20 cellular contexts compared by ENCODE assay signal in genomic region chr5:65506961-65507360, GRCh38. TPM values are rescaled to one million over a fixed set of nuclear protein-coding genes. Genes with fewer than 3 reads are reported as not detected.
DNase-seq lines count a peak whose midpoint lies in the region; ATAC-seq and TF ChIP-seq lines count a peak whose summit lies in the region.
"Had no signal": no experiment of that assay in that cellular context is flagged by ENCODE, and none has a peak within 500 bp of the region (broad histone marks: within the 10 kb centered on the region; RNA-seq: fewer than 3 reads in every experiment).

No MANE protein-coding gene starts in this region.

- in situ Hi-C loops in astrocyte of the cerebellum (cut with HindIII; ENCODE audit: low sequenced_read_pairs) = no loop called here
- in situ Hi-C loops in gastrocnemius medialis (cut with MboI; ENCODE audit: low sequenced_read_pairs in 4 of 4) = no loop called here

- H3K27ac ChIP-seq in ACC112 (ENCODE audit: low read depth, low read length) (peak overlapping the region; percentile 56), gastrocnemius medialis (no peak overlapping the region)
- H3K27ac ChIP-seq: neural progenitor cell, right lobe of liver had no signal

- H3K4me3 ChIP-seq in ACC112 (ENCODE audit: low read depth, low read length) = no peak overlapping the region
- H3K4me3 ChIP-seq in astrocyte of the cerebellum (ENCODE audit: low read depth, low read length) = no peak overlapping the region
- no peak overlapping the region for H3K4me3 ChIP-seq in gastrocnemius medialis
- H3K4me3 ChIP-seq: neural progenitor cell, right lobe of liver had no signal

- peaks cover 7% of the 10 kb centered on the region; the same call in 1 of the 2 replicates for H3K36me3 ChIP-seq in ACC112 (ENCODE audit: insufficient read depth, low read length)
- no peaks in the 10 kb centered on the region for H3K36me3 ChIP-seq in gastrocnemius medialis
- H3K36me3 ChIP-seq: neural progenitor cell, right lobe of liver had no signal

- ATAC-seq in gastrocnemius medialis = no peak
- no peak for ATAC-seq in natural killer cell treated with Interleukin-12 subunit alpha and Interleukin-12 subunit beta and Interleukin-15 and Interleukin-18, amount 100 ng/mL, for 72 hours
- ATAC-seq: right lobe of liver; stimulated activated effector memory CD8-positive, alpha-beta T cell treated with anti-CD3 and anti-CD28 coated beads, Interleukin-12 subunit alpha, Interleukin-12 subunit beta, amount 100 ng/mL, for 72 hours had no signal

- no peaks in the 10 kb centered on the region for H3K36me3 Mint-ChIP-seq in Calu3 (ENCODE audit: insufficient read depth, unreplicated experiment)
- no peaks in the 10 kb centered on the region for H3K36me3 Mint-ChIP-seq in natural killer cell treated with Interleukin-12 subunit alpha and Interleukin-12 subunit beta and Interleukin-15 and Interleukin-18, amount 100 ng/mL, for 72 hours

- H3K4me1 Mint-ChIP-seq in Calu3 (ENCODE audit: low read depth, unreplicated experiment) = no peaks in the 10 kb centered on the region
- H3K4me1 Mint-ChIP-seq in natural killer cell treated with Interleukin-12 subunit alpha and Interleukin-12 subunit beta and Interleukin-15 and Interleukin-18, amount 100 ng/mL, for 72 hours (ENCODE audit: low read depth in 2 of 2) = no peaks in the 10 kb centered on the region
- H3K4me1 Mint-ChIP-seq: neural progenitor cell; stimulated activated effector memory CD8-positive, alpha-beta T cell treated with anti-CD3 and anti-CD28 coated beads, Interleukin-12 subunit alpha, Interleukin-12 subunit beta, amount 100 ng/mL, for 72 hours had no signal

- no peak overlapping the region for H3K27ac Mint-ChIP-seq in Calu3 (ENCODE audit: unreplicated experiment)
- no peak overlapping the region for H3K27ac Mint-ChIP-seq in natural killer cell treated with Interleukin-12 subunit alpha and Interleukin-12 subunit beta and Interleukin-15 and Interleukin-18, amount 100 ng/mL, for 72 hours
- H3K27ac Mint-ChIP-seq: neural progenitor cell; stimulated activated effector memory CD8-positive, alpha-beta T cell treated with anti-CD3 and anti-CD28 coated beads, Interleukin-12 subunit alpha, Interleukin-12 subunit beta, amount 100 ng/mL, for 72 hours had no signal

- H3K27me3 ChIP-seq in ACC112 (ENCODE audit: insufficient read depth, low read length) (no peaks in the 10 kb centered on the region), gastrocnemius medialis (no peaks in the 10 kb centered on the region)
- H3K27me3 ChIP-seq: neural progenitor cell, right lobe of liver had no signal

- CTCF ChIA-PET in Calu3 (lab: Charles Lee) = interaction anchor here (0.6 kb wide), 1 partner anchor 136 kb away, joined by 3 read pairs; no protein-coding TSS in a partner anchor

- H3K4me1 ChIP-seq in ACC112 (ENCODE audit: control insufficient read depth, insufficient read depth, low read length, unreplicated experiment) (peaks cover 8% of the 10 kb centered on the region), gastrocnemius medialis (no peaks in the 10 kb centered on the region)
- H3K4me1 ChIP-seq: neural progenitor cell, right lobe of liver had no signal

- no peak for TF ChIP-seq CTCF in astrocyte of the cerebellum (IDR thresholded peaks at IDR 0.05; ENCODE audit: low read depth, low read length, missing control alignments)
- TF ChIP-seq CTCF in gastrocnemius medialis (IDR thresholded peaks at IDR 0.05 in 4 of 5, conservative IDR thresholded peaks at IDR 0.05 in 1 of 5) = no peak
- no peak for TF ChIP-seq CTCF in Calu3 (IDR thresholded peaks at IDR 0.05; ENCODE audit: unreplicated experiment)

- DNase-seq in H4 (ENCODE audit: low spot score) (peak; percentile 66), astrocyte of the cerebellum (ENCODE audit: low read depth) (peak; percentile 77), hepatic stellate cell (ENCODE audit: low spot score) (peak; percentile 11), gastrocnemius medialis (no peak), Calu3 (no peak), KG1 (lab: John Stamatoyannopoulos, UW) (no peak)
- no peak for DNase-seq in natural killer cell treated with Interleukin-12 subunit alpha and Interleukin-12 subunit beta and Interleukin-15 and Interleukin-18, amount 100 ng/mL, for 72 hours (ENCODE audit: low spot score)
- DNase-seq: ACHN; activated naive CD4-positive, alpha-beta T cell; caudate nucleus; mammary epithelial cell; NCI-H146; NCI-H510A treated with DMSO at 0.1 percent for 48 hours; right lobe of liver; SIG-M5; T-helper 9 cell; trophoblast cell had no signal

- H3K27me3 Mint-ChIP-seq in Calu3 (ENCODE audit: unreplicated experiment) = no peaks in the 10 kb centered on the region
- H3K27me3 Mint-ChIP-seq in natural killer cell treated with Interleukin-12 subunit alpha and Interleukin-12 subunit beta and Interleukin-15 and Interleukin-18, amount 100 ng/mL, for 72 hours = no peaks in the 10 kb centered on the region

- no peaks in the 10 kb centered on the region for H3K9me3 Mint-ChIP-seq in Calu3 (ENCODE audit: low read depth, unreplicated experiment)
- no peaks in the 10 kb centered on the region for H3K9me3 Mint-ChIP-seq in natural killer cell treated with Interleukin-12 subunit alpha and Interleukin-12 subunit beta and Interleukin-15 and Interleukin-18, amount 100 ng/mL, for 72 hours
- H3K9me3 Mint-ChIP-seq: neural progenitor cell; stimulated activated effector memory CD8-positive, alpha-beta T cell treated with anti-CD3 and anti-CD28 coated beads, Interleukin-12 subunit alpha, Interleukin-12 subunit beta, amount 100 ng/mL, for 72 hours had no signal

- no TSS peak for BruUV-seq in Calu3 (replicated peaks; lab: Mats Ljungman, UMichigan)

- peak overlapping the region; percentile 62 for H2AFZ ChIP-seq in ACC112 (ENCODE audit: low read length, unreplicated experiment)
- H2AFZ ChIP-seq: neural progenitor cell had no signal

- H3K4me3 Mint-ChIP-seq in Calu3 (ENCODE audit: low read depth, unreplicated experiment) = no peak overlapping the region
- no peak overlapping the region for H3K4me3 Mint-ChIP-seq in natural killer cell treated with Interleukin-12 subunit alpha and Interleukin-12 subunit beta and Interleukin-15 and Interleukin-18, amount 100 ng/mL, for 72 hours
- H3K4me3 Mint-ChIP-seq: neural progenitor cell; stimulated activated effector memory CD8-positive, alpha-beta T cell treated with anti-CD3 and anti-CD28 coated beads, Interleukin-12 subunit alpha, Interleukin-12 subunit beta, amount 100 ng/mL, for 72 hours had no signal

- intact Hi-C loops in gastrocnemius medialis (cut with DNase I; ENCODE audit: low total_unique reads) (no loop called here), Calu3 (cut with micrococcal nuclease; ENCODE audit: unreplicated experiment) (no loop called here)

- no peaks in the 10 kb centered on the region for H3K79me2 ChIP-seq in ACC112 (ENCODE audit: control insufficient read depth, insufficient read depth, low read length, unreplicated experiment)

- no peak for TF ChIP-seq POLR2A in gastrocnemius medialis (IDR thresholded peaks at IDR 0.05)

- no peaks in the 10 kb centered on the region for H3K9me3 ChIP-seq in gastrocnemius medialis
- H3K9me3 ChIP-seq: right lobe of liver had no signal

RNA-seq across cellular contexts. Expression of gene ADAMTS6, which starts 25.2 kb away (rescaled TPM):
- total RNA-seq in H4 (2014; rRNA removed; shearing (Covaris generic)) = 1.7 and 2.1 TPM in 2 replicates
- total RNA-seq in gastrocnemius medialis (under 1 TPM; 0.05 to 0.49 (median 0.31) TPM), Calu3 (2022) (0.86 and 1.2 TPM in 2 replicates)
- 1 to 10 TPM in 1 of 2 donors, under 1 TPM in 1; 0.10 to 1.2 TPM for total RNA-seq in natural killer cell treated with Interleukin-12 subunit alpha and Interleukin-12 subunit beta and Interleukin-15 and Interleukin-18, amount 100 ng/mL, for 72 hours

RNA-seq across cellular contexts. Expression of gene CENPK, which starts 56.0 kb away (rescaled TPM):
- 28.8 and 33.0 TPM in 2 replicates for total RNA-seq in H4 (2014; rRNA removed; shearing (Covaris generic))
- total RNA-seq in gastrocnemius medialis (under 1 TPM in 1 of 4 donors, not detected in 3; 0.56 TPM), Calu3 (2022) (42.7 and 45.2 TPM in 2 replicates)
- 10 to 100 TPM; 44.5 to 70.0 TPM for total RNA-seq in natural killer cell treated with Interleukin-12 subunit alpha and Interleukin-12 subunit beta and Interleukin-15 and Interleukin-18, amount 100 ng/mL, for 72 hours

RNA-seq across cellular contexts. Expression of gene PPWD1, which starts 56.1 kb away (rescaled TPM):
- total RNA-seq in H4 (2014; rRNA removed; shearing (Covaris generic)) = 22.5 and 28.6 TPM in 2 replicates
- total RNA-seq in gastrocnemius medialis = 10 to 100 TPM; 14.1 to 18.8 (median 16.6) TPM
- 28.0 and 32.5 TPM in 2 replicates for total RNA-seq in Calu3 (2022)
- 10 to 100 TPM; 45.1 to 49.4 TPM for total RNA-seq in natural killer cell treated with Interleukin-12 subunit alpha and Interleukin-12 subunit beta and Interleukin-15 and Interleukin-18, amount 100 ng/mL, for 72 hours

Comparison
In these comparisons a context has a peak if more than half of its experiments do, and no peak if none do; other contexts are left out.
1. DNase-seq: peak in H4 (single experiment), astrocyte of the cerebellum (single experiment) and hepatic stellate cell (single experiment); none in gastrocnemius medialis (0 of 2), Calu3 (single experiment), natural killer cell treated with Interleukin-12 subunit alpha and Interleukin-12 subunit beta and Interleukin-15 and Interleukin-18, amount 100 ng/mL, for 72 hours (single experiment) and KG1 (single experiment).
2. RNA of gene CENPK, which starts 56.0 kb away (total RNA-seq): 44.5 to 70.0 TPM in natural killer cell treated with Interleukin-12 subunit alpha and Interleukin-12 subunit beta and Interleukin-15 and Interleukin-18, amount 100 ng/mL, for 72 hours, 42.7 to 45.2 TPM in Calu3 and 28.8 to 33.0 TPM in H4; 0.56 TPM in gastrocnemius medialis; every median in the first group is over 10 times any median in the second.